14 cellular contexts compared by ENCODE assay signal in genomic region chr7:29123611-29124190, GRCh38. TPM values are rescaled to one million over a fixed set of nuclear protein-coding genes. Genes with fewer than 3 reads are reported as not detected.
"Had no signal": no experiment of that assay in that cellular context is flagged by ENCODE, and none has a peak within 500 bp of the region (broad histone marks: within the 10 kb centered on the region; RNA-seq: fewer than 3 reads in every experiment).

No MANE protein-coding gene starts in this region.

- ATAC-seq: activated CD4-positive, CD25-positive, alpha-beta regulatory T cell treated with anti-CD3 and anti-CD28 coated beads, Interleukin-2, amount 50 U/mL, for 24 hours; foreskin keratinocyte; left ventricle myocardium superior; mucosa of descending colon; naive thymus-derived CD4-positive, alpha-beta T cell; pancreas had no signal

- DNase-seq: activated CD4-positive, alpha-beta T cell treated with anti-CD3 and anti-CD28 coated beads, Interleukin-2, amount 50 U/mL, for 1 hour; activated naive CD4-positive, alpha-beta T cell treated with Interleukin-2 at 50 U/mL for 16 hours; aorta; cerebellar nuclear complex; effector memory CD4-positive, alpha-beta T cell; foreskin keratinocyte; glutamatergic neuron; left ventricle myocardium superior; mucosa of descending colon; naive thymus-derived CD4-positive, alpha-beta T cell; pancreas; stimulated activated CD4-positive, alpha-beta T cell treated with anti-CD3 and anti-CD28 coated beads, Interleukin-1b, Interleukin-23, amount 100 ng/mL, for 48 hours had no signal

RNA-seq across cellular contexts. Expression of gene CPVL, which starts 22.6 kb away (rescaled TPM):
- total RNA-seq: activated T-helper 1 cell treated with anti-CD3 and anti-CD28 coated beads, Interleukin-12 subunit alpha, Interleukin-12 subunit beta, Interleukin-2, Interleukin-4 antibody, amounts not matched to agents 30 ng/mL and 10 ng/mL and 1 ng/mL, durations not matched to agents 14 hours and 24 hours and 36 hours had no signal
